15 cellular contexts compared by ENCODE assay signal in genomic region chr10:101244321-101245050, GRCh38. TPM values are rescaled to one million over a fixed set of nuclear protein-coding genes. Genes with fewer than 3 reads are reported as not detected.
A peak's percentile ranks its signal among the peaks of the same experiment; 100 is the strongest.
DNase-seq lines count a peak whose midpoint lies in the region; ATAC-seq and TF ChIP-seq lines count a peak whose summit lies in the region.
"Had no signal": no experiment of that assay in that cellular context is flagged by ENCODE, and none has a peak within 500 bp of the region (broad histone marks: within the 10 kb centered on the region; RNA-seq: fewer than 3 reads in every experiment).

No MANE protein-coding gene starts in this region.

- H3K27me3 ChIP-seq in ACC112 (ENCODE audit: insufficient read depth, low read length) (peaks cover 40% of the 10 kb centered on the region), foreskin keratinocyte (peaks cover 94% of the 10 kb centered on the region)

- H3K4me3 ChIP-seq in ACC112 (ENCODE audit: low read depth, low read length): no peak overlapping the region
- H3K4me3 ChIP-seq: breast epithelium had no signal

- H2AFZ ChIP-seq in ACC112 (ENCODE audit: low read length, unreplicated experiment): peak overlapping the region; percentile 1

- no peaks in the 10 kb centered on the region for H3K36me3 ChIP-seq in ACC112 (ENCODE audit: insufficient read depth, low read length)
- H3K36me3 ChIP-seq: breast epithelium had no signal

- no peaks in the 10 kb centered on the region for H3K79me2 ChIP-seq in ACC112 (ENCODE audit: control insufficient read depth, insufficient read depth, low read length, unreplicated experiment)

- H3K27ac ChIP-seq in ACC112 (ENCODE audit: low read depth, low read length): no peak overlapping the region
- H3K27ac ChIP-seq in foreskin keratinocyte: no peak overlapping the region
- H3K27ac ChIP-seq: breast epithelium, C4-2B had no signal

- no peak for TF ChIP-seq CTCF in foreskin keratinocyte (conservative IDR thresholded peaks at IDR 0.05)

- peaks cover 6% of the 10 kb centered on the region for H3K4me1 ChIP-seq in ACC112 (ENCODE audit: control insufficient read depth, insufficient read depth, low read length, unreplicated experiment)
- H3K4me1 ChIP-seq in foreskin keratinocyte: no peaks in the 10 kb centered on the region
- H3K4me1 ChIP-seq: breast epithelium had no signal

- ATAC-seq in foreskin keratinocyte: peak; percentile 46
- ATAC-seq: stimulated activated naive CD8-positive, alpha-beta T cell treated with anti-CD3 and anti-CD28 coated beads, Interleukin-15, Interleukin-2, amounts not matched to agents 100 U/mL and 50 U/mL, for 24 hours had no signal

- DNase-seq in GM04504 (ENCODE audit: low read depth): peak; percentile 71
- DNase-seq in NCI-H446 (lab: John Stamatoyannopoulos, UW): peak; percentile 42 to 74
- no peak for DNase-seq in foreskin keratinocyte
- no peak for DNase-seq in HuH-7 (ENCODE audit: low spot score)
- no peak for DNase-seq in occipital lobe (lab: John Stamatoyannopoulos, UW)
- no peak for DNase-seq in GM19238 (ENCODE audit: insufficient read length, low spot score)
- no peak for DNase-seq in NCI-H69 (lab: John Stamatoyannopoulos, UW)
- DNase-seq: activated CD4-positive, alpha-beta T cell treated with anti-CD3 and anti-CD28 coated beads, Interleukin-2, amount 10 ng/mL, durations not matched to agents 24 days and 14 days; NCI-H187; stimulated activated naive CD8-positive, alpha-beta T cell treated with anti-CD3 and anti-CD28 coated beads, Interleukin-15, Interleukin-2, amounts not matched to agents 100 U/mL and 50 U/mL, for 24 hours had no signal

RNA-seq across cellular contexts. Expression of gene LBX1, which starts 15.2 kb away (rescaled TPM):
- total RNA-seq in foreskin keratinocyte: not detected in 2 replicates
- not detected in 2 replicates for polyA plus RNA-seq in foreskin keratinocyte
- total RNA-seq in occipital lobe: not detected
- total RNA-seq: activated CD4-positive, alpha-beta T cell treated with anti-CD3 and anti-CD28 coated beads, Interleukin-2, amount 10 ng/mL, durations not matched to agents 24 days and 14 days; activated T-helper 2 cell treated with anti-CD3 and anti-CD28 coated beads, Interferon-gamma antibody, Interleukin-2, Interleukin-4, amounts not matched to agents 10 μg/mL and 5 μg/mL and 100 μg/mL, durations not matched to agents 14 hours and 24 hours and 36 hours; breast epithelium; mesothelial cell of epicardium had no signal

Comparison
In these comparisons a context has a peak if more than half of its experiments do, and no peak if none do; other contexts are left out.
1. DNase-seq: peak in GM04504 (single experiment) and NCI-H446 (2 of 2); none in foreskin keratinocyte (0 of 2), HuH-7 (single experiment), occipital lobe (single experiment), GM19238 (single experiment) and NCI-H69 (single experiment).